Comparison of ENCODE assay signal across 22 cellular contexts in the genomic region with DNA sequence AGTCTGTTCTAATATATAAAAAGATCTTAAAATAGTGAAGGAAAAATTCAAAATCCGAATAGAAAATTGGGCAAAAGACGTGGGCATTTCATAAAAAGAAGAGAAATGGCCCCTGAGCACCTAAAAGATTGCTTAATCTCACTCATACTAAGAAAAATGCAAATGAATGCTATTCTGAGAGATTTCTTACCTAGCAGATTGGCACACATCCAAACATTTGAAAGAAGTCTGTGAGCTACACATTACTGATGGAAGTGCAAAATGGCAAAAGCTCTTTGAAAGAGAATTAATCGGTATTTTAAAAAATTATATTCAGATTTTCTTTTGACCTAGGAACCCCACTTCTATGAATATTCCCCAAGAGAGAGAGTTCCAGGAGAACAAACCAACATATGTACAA.
"Had no signal": no experiment of that assay in that cellular context is flagged by ENCODE, and none has a peak within 500 bp of the region (broad histone marks: within the 10 kb centered on the region; RNA-seq: fewer than 3 reads in every experiment).

No MANE protein-coding gene starts in this region.

- H3K4me2 ChIP-seq: PC-9 had no signal

- H3K4me3 ChIP-seq: MG63, PC-9, SK-N-MC had no signal

- H3K36me3 ChIP-seq: brain microvascular endothelial cell, MG63 had no signal

- H3K4me3 Mint-ChIP-seq: activated CD4-positive, alpha-beta memory T cell treated with anti-CD3 and anti-CD28 coated beads, Interleukin-2, amount 10 ng/mL, durations not matched to agents 7 days and 5 days; activated naive CD4-positive, alpha-beta T cell treated with anti-CD3 and anti-CD28 coated beads for 36 hours; activated naive CD8-positive, alpha-beta T cell; activated T-helper 17 cell treated with anti-CD3 and anti-CD28 coated beads, Interleukin-2, amount 50 U/mL, for 72 hours; IgD-negative memory B cell had no signal

- H3K36me3 Mint-ChIP-seq: activated naive CD8-positive, alpha-beta T cell; IgD-negative memory B cell had no signal

- H3K9me3 ChIP-seq: MG63 had no signal

- DNase-seq: activated CD4-positive, alpha-beta memory T cell treated with anti-CD3 and anti-CD28 coated beads, Interleukin-2, amount 10 ng/mL, durations not matched to agents 7 days and 5 days; activated CD4-positive, alpha-beta T cell treated with anti-CD3 and anti-CD28 coated beads, Interleukin-2, amount 50 U/mL, for 1 hour; activated CD4-positive, CD25-positive, alpha-beta regulatory T cell; activated gamma-delta T cell; activated naive CD4-positive, alpha-beta T cell treated with anti-CD3 and anti-CD28 coated beads for 36 hours; activated T-cell treated with anti-CD3 and anti-CD28 coated beads for 4 hours; activated T-cell treated with anti-CD3 and anti-CD28 coated beads, Interleukin-2, amount 50 U/mL, for 48 hours; brain microvascular endothelial cell; KG1; MG63; NCI-H1930; NCI-H446 treated with DMSO at 0.1 percent for 48 hours; NCI-H524 treated with DMSO at 0.1 percent for 48 hours; NCI-H774; PC-9; T-helper 1 cell had no signal

- H3K9me3 Mint-ChIP-seq: activated naive CD4-positive, alpha-beta T cell treated with anti-CD3 and anti-CD28 coated beads for 36 hours had no signal

- H3K27me3 ChIP-seq: brain microvascular endothelial cell, MG63 had no signal

- H3K4me1 Mint-ChIP-seq: activated CD4-positive, alpha-beta memory T cell treated with anti-CD3 and anti-CD28 coated beads, Interleukin-2, amount 10 ng/mL, durations not matched to agents 7 days and 5 days; activated T-helper 17 cell treated with anti-CD3 and anti-CD28 coated beads, Interleukin-2, amount 50 U/mL, for 72 hours; IgD-negative memory B cell had no signal

- H2AFZ ChIP-seq: PC-9 had no signal

- ATAC-seq: activated T-helper 17 cell treated with anti-CD3 and anti-CD28 coated beads, Interleukin-2, amount 50 U/mL, for 72 hours; Right ventricle myocardium inferior had no signal

- H3K27me3 Mint-ChIP-seq: activated CD4-positive, alpha-beta memory T cell treated with anti-CD3 and anti-CD28 coated beads, Interleukin-2, amount 10 ng/mL, durations not matched to agents 7 days and 5 days; activated naive CD8-positive, alpha-beta T cell; activated T-helper 17 cell treated with anti-CD3 and anti-CD28 coated beads, Interleukin-2, amount 50 U/mL, for 72 hours; IgD-negative memory B cell had no signal

- H3K27ac ChIP-seq: brain microvascular endothelial cell, PC-9, SK-N-MC, VCaP had no signal

- H3K27ac Mint-ChIP-seq: activated CD4-positive, alpha-beta memory T cell treated with anti-CD3 and anti-CD28 coated beads, Interleukin-2, amount 10 ng/mL, durations not matched to agents 7 days and 5 days; activated naive CD4-positive, alpha-beta T cell treated with anti-CD3 and anti-CD28 coated beads for 36 hours; activated naive CD8-positive, alpha-beta T cell; activated T-helper 17 cell treated with anti-CD3 and anti-CD28 coated beads, Interleukin-2, amount 50 U/mL, for 72 hours had no signal
